ENCODE assay signal across 23 cellular contexts in genomic region chr7:151023211-151023610, GRCh38. TPM values are rescaled to one million over a fixed set of nuclear protein-coding genes. Genes with fewer than 3 reads are reported as not detected.
"Had no signal": no experiment of that assay in that cellular context is flagged by ENCODE, and none has a peak within 500 bp of the region (broad histone marks: within the 10 kb centered on the region; RNA-seq: fewer than 3 reads in every experiment).

No MANE protein-coding gene starts in this region.

- H3K4me3 Mint-ChIP-seq: activated T-cell treated with anti-CD3 and anti-CD28 coated beads, Interleukin-2, amount 50 U/mL, for 72 hours; memory B cell; naive thymus-derived CD4-positive, alpha-beta T cell; stimulated activated memory B cell treated with anti-CD40 and anti-IgM and Interleukin-4, amounts not matched to agents 10 μg/mL and 1 μg/mL and 100 μg/mL, for 72 hours had no signal

- H3K9me3 ChIP-seq: adrenal gland, gastroesophageal sphincter, heart right ventricle, pancreas, thoracic aorta had no signal

- ATAC-seq: activated naive CD4-positive, alpha-beta T cell treated with anti-CD3 and anti-CD28 coated beads, Interleukin-2, amount 50 U/mL, for 72 hours; activated T-cell treated with anti-CD3 and anti-CD28 coated beads, Interleukin-2, amount 50 U/mL, for 72 hours; esophagus mucosa; gastroesophageal sphincter; heart right ventricle; left ventricle myocardium superior; naive thymus-derived CD4-positive, alpha-beta T cell; pancreas; sciatic nerve; stimulated activated memory B cell treated with anti-CD40 and anti-IgM and Interleukin-4, amounts not matched to agents 10 μg/mL and 1 μg/mL and 100 μg/mL, for 72 hours had no signal

- H3K4me3 ChIP-seq: adrenal gland, gastroesophageal sphincter, heart right ventricle, pancreas, smooth muscle cell, thoracic aorta had no signal

- DNase-seq: activated CD4-positive, alpha-beta T cell treated with anti-CD3 and anti-CD28 coated beads for 1 hour; activated CD4-positive, alpha-beta T cell treated with anti-CD3 and anti-CD28 coated beads, Interleukin-2, amount 50 U/mL, for 4 hours; activated gamma-delta T cell treated with Interleukin-2 at 50 U/mL for 16 hours; activated T-cell treated with anti-CD3 and anti-CD28 coated beads, Interleukin-2, amount 50 U/mL, for 72 hours; adrenal gland; cerebellar nuclear complex; cortex of kidney; heart right ventricle; left ventricle myocardium superior; naive thymus-derived CD4-positive, alpha-beta T cell; stimulated activated CD4-positive, alpha-beta T cell treated with anti-CD3 and anti-CD28 coated beads, Interleukin-4, amount 100 ng/mL, for 24 hours; SW 1271; T-helper 2 cell; WERI-Rb-1 had no signal

- H3K27ac Mint-ChIP-seq: activated naive CD4-positive, alpha-beta T cell treated with anti-CD3 and anti-CD28 coated beads, Interleukin-2, amount 50 U/mL, for 72 hours; activated T-cell treated with anti-CD3 and anti-CD28 coated beads, Interleukin-2, amount 50 U/mL, for 72 hours; memory B cell; stimulated activated memory B cell treated with anti-CD40 and anti-IgM and Interleukin-4, amounts not matched to agents 10 μg/mL and 1 μg/mL and 100 μg/mL, for 72 hours had no signal

- H3K27ac ChIP-seq: adrenal gland, gastroesophageal sphincter, heart right ventricle, pancreas, thoracic aorta, WERI-Rb-1 had no signal

- H3K9me3 Mint-ChIP-seq: activated naive CD4-positive, alpha-beta T cell treated with anti-CD3 and anti-CD28 coated beads, Interleukin-2, amount 50 U/mL, for 72 hours; activated T-cell treated with anti-CD3 and anti-CD28 coated beads, Interleukin-2, amount 50 U/mL, for 72 hours; memory B cell; stimulated activated memory B cell treated with anti-CD40 and anti-IgM and Interleukin-4, amounts not matched to agents 10 μg/mL and 1 μg/mL and 100 μg/mL, for 72 hours had no signal

- H3K36me3 Mint-ChIP-seq: memory B cell; naive thymus-derived CD4-positive, alpha-beta T cell; stimulated activated memory B cell treated with anti-CD40 and anti-IgM and Interleukin-4, amounts not matched to agents 10 μg/mL and 1 μg/mL and 100 μg/mL, for 72 hours had no signal

RNA-seq across cellular contexts. Expression of gene ATG9B, which starts 1.1 kb away (rescaled TPM):
- total RNA-seq: left ventricle myocardium superior had no signal

RNA-seq across cellular contexts. Expression of gene ASIC3, which starts 25.1 kb away (rescaled TPM):
- polyA plus RNA-seq: naive thymus-derived CD4-positive, alpha-beta T cell had no signal
